8 cellular contexts compared by ENCODE assay signal in genomic region chr10:87436104-87436503, GRCh38.
DNase-seq lines count a peak whose midpoint lies in the region; ATAC-seq and TF ChIP-seq lines count a peak whose summit lies in the region.
"Not testable (repeated sequence)": the region's sequence is repeated elsewhere in the genome, so short reads cannot be mapped to it uniquely, and the experiment has no call there.

No MANE protein-coding gene starts in this region.

- H3K4me3 Mint-ChIP-seq in Caco-2 (ENCODE audit: unreplicated experiment); activated CD8-positive, alpha-beta T cell treated with anti-CD3 and anti-CD28 coated beads, Interleukin-2, amount 10 ng/mL, durations not matched to agents 7 days and 5 days; endodermal cell: not testable (repeated sequence)

- not testable (repeated sequence) for H3K9me3 Mint-ChIP-seq in Caco-2 (ENCODE audit: unreplicated experiment); activated CD8-positive, alpha-beta T cell treated with anti-CD3 and anti-CD28 coated beads, Interleukin-2, amount 10 ng/mL, durations not matched to agents 7 days and 5 days (ENCODE audit: insufficient read depth); endodermal cell

- H3K4me3 ChIP-seq in Caco-2 (ENCODE audit: low read depth, low read length); endodermal cell (ENCODE audit: low read length); lower lobe of right lung: not testable (repeated sequence)

- not testable (repeated sequence) for H3K36me3 ChIP-seq in Caco-2 (ENCODE audit: control insufficient read depth, insufficient read depth, low read length); endodermal cell (ENCODE audit: control insufficient read depth, insufficient read depth, low read length); lower lobe of right lung

- ATAC-seq in GM19463 (IDR thresholded peaks at IDR 0.05; ENCODE audit: unreplicated experiment) (peak; percentile 89), HG02763 (IDR thresholded peaks at IDR 0.05; ENCODE audit: unreplicated experiment) (peak; percentile 84), HG03521 (IDR thresholded peaks at IDR 0.05; ENCODE audit: unreplicated experiment) (peak; percentile 73), lower lobe of right lung (peak; percentile 96)
- ATAC-seq in activated CD8-positive, alpha-beta T cell treated with anti-CD3 and anti-CD28 coated beads, Interleukin-2, amount 10 ng/mL, durations not matched to agents 7 days and 5 days: peak; percentile 97

- H3K4me1 Mint-ChIP-seq in Caco-2 (ENCODE audit: low read depth, unreplicated experiment); activated CD8-positive, alpha-beta T cell treated with anti-CD3 and anti-CD28 coated beads, Interleukin-2, amount 10 ng/mL, durations not matched to agents 7 days and 5 days (ENCODE audit: low read depth); endodermal cell: not testable (repeated sequence)

- H3K27ac Mint-ChIP-seq in Caco-2 (ENCODE audit: unreplicated experiment); activated CD8-positive, alpha-beta T cell treated with anti-CD3 and anti-CD28 coated beads, Interleukin-2, amount 10 ng/mL, durations not matched to agents 7 days and 5 days; endodermal cell: not testable (repeated sequence)

- H3K9ac ChIP-seq in endodermal cell (ENCODE audit: extremely low read depth, low read length, poor library complexity, severe bottlenecking): not testable (repeated sequence)

- not testable (repeated sequence) for BruUV-seq in Caco-2 (replicated peaks; lab: Mats Ljungman, UMichigan)

- POLR2A ChIA-PET in Caco-2 (lab: Charles Lee); activated CD8-positive, alpha-beta T cell treated with anti-CD3 and anti-CD28 coated beads, Interleukin-2, amount 10 ng/mL, durations not matched to agents 7 days and 5 days (lab: Charles Lee): not testable (repeated sequence)

- H3K27me3 Mint-ChIP-seq in Caco-2 (ENCODE audit: insufficient read depth, unreplicated experiment); activated CD8-positive, alpha-beta T cell treated with anti-CD3 and anti-CD28 coated beads, Interleukin-2, amount 10 ng/mL, durations not matched to agents 7 days and 5 days (ENCODE audit: low read depth); endodermal cell (ENCODE audit: insufficient read depth): not testable (repeated sequence)

- not testable (repeated sequence) for H3K9me3 ChIP-seq in Caco-2; endodermal cell (ENCODE audit: control insufficient read depth, low read length); lower lobe of right lung

- CTCF ChIA-PET in Caco-2 (lab: Charles Lee); activated CD8-positive, alpha-beta T cell treated with anti-CD3 and anti-CD28 coated beads, Interleukin-2, amount 10 ng/mL, durations not matched to agents 7 days and 5 days (lab: Charles Lee): not testable (repeated sequence)

- intact Hi-C loops in Caco-2 (cut with micrococcal nuclease; ENCODE audit: unreplicated experiment); lower lobe of right lung (cut with DNase I): not testable (repeated sequence)

- H3K27me3 ChIP-seq in Caco-2 (replicated peaks; ENCODE audit: control insufficient read depth, insufficient read depth, low read length); endodermal cell (ENCODE audit: control insufficient read depth, insufficient read depth, low read length, poor library complexity, severe bottlenecking); lower lobe of right lung (ENCODE audit: low read depth): not testable (repeated sequence)

- TF ChIP-seq CTCF in Caco-2 (IDR thresholded peaks at IDR 0.05; ENCODE audit: insufficient read depth in 1 of 2, low read depth in 1 of 2, low read length in 1 of 2, severe bottlenecking in 1 of 2, unreplicated experiment in 1 of 2); lower lobe of right lung (IDR thresholded peaks at IDR 0.05): not testable (repeated sequence)
- TF ChIP-seq CTCF in endodermal cell (conservative IDR thresholded peaks at IDR 0.05): peak; percentile 45

- not testable (repeated sequence) for H3K4me1 ChIP-seq in Caco-2; endodermal cell (ENCODE audit: control insufficient read depth, insufficient read depth, low read length); lower lobe of right lung

- peak; percentile 59 to 60 for DNase-seq in Caco-2
- DNase-seq in activated CD8-positive, alpha-beta T cell treated with anti-CD3 and anti-CD28 coated beads, Interleukin-2, amount 10 ng/mL, durations not matched to agents 7 days and 5 days: peak; percentile 38
- DNase-seq in endodermal cell: not testable (repeated sequence)
- DNase-seq in lower lobe of right lung: peak; percentile 40
- DNase-seq in stimulated activated CD4-positive, alpha-beta T cell treated with anti-CD3 and anti-CD28 coated beads, Interleukin-4, amount 100 ng/mL, for 4 hours: peak; percentile 0 to 1

- not testable (repeated sequence) for H3K36me3 Mint-ChIP-seq in Caco-2 (ENCODE audit: insufficient read depth, unreplicated experiment); activated CD8-positive, alpha-beta T cell treated with anti-CD3 and anti-CD28 coated beads, Interleukin-2, amount 10 ng/mL, durations not matched to agents 7 days and 5 days (ENCODE audit: low read depth); endodermal cell (ENCODE audit: low read depth)

- not testable (repeated sequence) for H3K27ac ChIP-seq in endodermal cell (ENCODE audit: low read depth, low read length); lower lobe of right lung

- WGBS in endodermal cell (ENCODE audit: insufficient coverage in 1 of 2, insufficient read length in 1 of 2), 2 experiments: no CpG with 5 or more reads among the region's 14 CpGs
